Comparison of ENCODE assay signal across 26 cellular contexts in genomic region chr4:113375964-113376666, GRCh38.
"Had no signal": no experiment of that assay in that cellular context is flagged by ENCODE, and none has a peak within 500 bp of the region (broad histone marks: within the 10 kb centered on the region; RNA-seq: fewer than 3 reads in every experiment).

No MANE protein-coding gene starts in this region.

- H3K4me3 ChIP-seq: ascending aorta, breast epithelium, colonic mucosa, esophagus squamous epithelium, gastroesophageal sphincter had no signal

- H3K9me3 ChIP-seq: ascending aorta, breast epithelium, colonic mucosa, esophagus squamous epithelium, gastroesophageal sphincter had no signal

- H3K27me3 ChIP-seq: ascending aorta, breast epithelium, colonic mucosa, esophagus squamous epithelium, gastroesophageal sphincter had no signal

- H3K4me1 ChIP-seq: ascending aorta, breast epithelium, colonic mucosa, esophagus squamous epithelium had no signal

- H3K27ac ChIP-seq: ascending aorta, breast epithelium, colonic mucosa, epithelial cell of prostate, esophagus squamous epithelium, gastroesophageal sphincter had no signal

- DNase-seq: activated CD4-positive, alpha-beta memory T cell treated with anti-CD3 and anti-CD28 coated beads, Interleukin-2, amount 10 ng/mL, durations not matched to agents 7 days and 5 days; activated CD4-positive, alpha-beta T cell treated with anti-CD3 and anti-CD28 coated beads for 4 hours; activated CD4-positive, alpha-beta T cell treated with anti-CD3 and anti-CD28 coated beads, Interleukin-2, amount 10 ng/mL, durations not matched to agents 7 days and 5 days; activated CD4-positive, alpha-beta T cell treated with anti-CD3 and anti-CD28 coated beads, Interleukin-2, amount 50 U/mL, for 4 hours; activated CD4-positive, CD25-positive, alpha-beta regulatory T cell; activated CD4-positive, CD25-positive, alpha-beta regulatory T cell treated with anti-CD3 and anti-CD28 coated beads, Interleukin-2, amount 50 U/mL, for 72 hours; activated CD8-positive, alpha-beta memory T cell treated with anti-CD3 and anti-CD28 coated beads, Interleukin-2, amount 50 U/mL, for 48 hours; activated gamma-delta T cell; activated naive CD4-positive, alpha-beta T cell; activated naive CD4-positive, alpha-beta T cell treated with anti-CD3 and anti-CD28 coated beads, Interleukin-2, amount 10 ng/mL, durations not matched to agents 7 days and 5 days; activated naive CD8-positive, alpha-beta T cell treated with anti-CD3 and anti-CD28 coated beads, Interleukin-2, amount 10 ng/mL, durations not matched to agents 7 days and 5 days; activated T-cell treated with anti-CD3 and anti-CD28 coated beads for 4 hours; activated T-cell treated with anti-CD3 and anti-CD28 coated beads, Interleukin-2, amount 50 U/mL, for 24 hours; activated T-cell treated with anti-CD3 and anti-CD28 coated beads, Interleukin-2, amount 50 U/mL, for 72 hours; caudate nucleus; cerebellar nuclear complex; colonic mucosa; effector CD8-positive, alpha-beta T cell; esophagus squamous epithelium; foreskin melanocyte; T-helper 2 cell had no signal

- ATAC-seq: activated naive CD4-positive, alpha-beta T cell treated with anti-CD3 and anti-CD28 coated beads, Interleukin-2, amount 50 U/mL, for 72 hours; activated T-cell treated with anti-CD3 and anti-CD28 coated beads, Interleukin-2, amount 50 U/mL, for 72 hours; gastroesophageal sphincter had no signal

- H3K36me3 ChIP-seq: breast epithelium, colonic mucosa had no signal
